In genomic region chr17:47651704-47652103, GRCh38 we compare ENCODE assay signal across 9 cellular contexts. TPM values are rescaled to one million over a fixed set of nuclear protein-coding genes. Genes with fewer than 3 reads are reported as not detected.
DNase-seq lines count a peak whose midpoint lies in the region; ATAC-seq, FAIRE-seq and TF ChIP-seq lines count a peak whose summit lies in the region.
"Had no signal": no experiment of that assay in that cellular context is flagged by ENCODE, and none has a peak within 500 bp of the region (broad histone marks: within the 10 kb centered on the region; RNA-seq: fewer than 3 reads in every experiment).

No MANE protein-coding gene starts in this region.

- H3K9me2 ChIP-seq in hepatocyte (replicated peaks; ENCODE audit: insufficient read depth) = no peaks in the 10 kb centered on the region

- H3K36me3 ChIP-seq in HepG2 (replicated peaks in 1 of 2; ENCODE audit: control insufficient read depth in 1 of 2, insufficient read depth in 2 of 2, low read length in 2 of 2) = peaks cover 28 to 44% of the 10 kb centered on the region in 2 experiments
- H3K36me3 ChIP-seq in right lobe of liver = peaks cover 2 to 43% (median 18%) of the 10 kb centered on the region in 4 donors
- peaks cover 5% of the 10 kb centered on the region for H3K36me3 ChIP-seq in hepatocyte (replicated peaks; ENCODE audit: insufficient read depth, low read depth)

- TF ChIP-seq EP300 in HepG2 (IDR thresholded peaks at IDR 0.05; ENCODE audit: low read depth in 2 of 2, low read length in 2 of 2) (no peak), HepG2 (CRISPR knock-in tag; IDR thresholded peaks at IDR 0.05; ENCODE audit: borderline replicate concordance) (no peak)

- POLR2A ChIA-PET in HepG2 (lab: Yijun Ruan, JAX) = interaction anchor here (6.7 kb wide), 1 partner anchor 12 kb away, joined by 59 read pairs; no protein-coding TSS in a partner anchor

- WGBS in HepG2 (ENCODE audit: low lambda C conversion rate) = 81% methylated on average over 2 of the region's 2 CpGs
- 30% methylated on average over 2 of the region's 2 CpGs for WGBS in right lobe of liver (ENCODE audit: insufficient coverage, low coverage, low lambda C conversion rate, missing lambda C conversion rate)
- WGBS in hepatocyte (ENCODE audit: low lambda C conversion rate, missing lambda C conversion rate) = 56% methylated on average over 2 of the region's 2 CpGs

- peak overlapping the region; percentile 76; the same call in 1 of the 2 replicates for H3K9ac ChIP-seq in HepG2 (ENCODE audit: insufficient read depth, low read depth, low read length)

- TF ChIP-seq CTCF in HepG2 (CRISPR knock-in tag; IDR thresholded peaks at IDR 0.05) = no peak
- TF ChIP-seq CTCF in right lobe of liver (IDR thresholded peaks at IDR 0.05) = no peak
- TF ChIP-seq CTCF in VCaP (conservative IDR thresholded peaks at IDR 0.05) = no peak
- no peak for TF ChIP-seq CTCF in hepatocyte (IDR thresholded peaks at IDR 0.05; ENCODE audit: poor library complexity)
- TF ChIP-seq CTCF in type B pancreatic cell (conservative IDR thresholded peaks at IDR 0.05) = no peak

- peaks cover 33% of the 10 kb centered on the region for H3K4me1 Mint-ChIP-seq in type B pancreatic cell (ENCODE audit: unreplicated experiment)

- peak overlapping the region; percentile 0 for H3K27ac ChIP-seq in HepG2 (ENCODE audit: extremely low read length, insufficient read depth, low read length)
- no peak overlapping the region for H3K27ac ChIP-seq in right lobe of liver
- H3K27ac ChIP-seq in VCaP = peak overlapping the region; percentile 94
- no peak overlapping the region for H3K27ac ChIP-seq in hepatocyte

- DNase-seq in HepG2 (ENCODE audit: low spot score) (no peak), right lobe of liver (no peak), hepatocyte (ENCODE audit: low spot score) (no peak), type B pancreatic cell (ENCODE audit: extremely low spot score, unreplicated experiment) (no peak), posterior cingulate gyrus (no peak), activated gamma-delta T cell (lab: John Stamatoyannopoulos, UW) (no peak), Right ventricle myocardium inferior (ENCODE audit: missing footprints) (no peak)
- DNase-seq: NCI-H774 had no signal

- H4K20me1 ChIP-seq in HepG2 (ENCODE audit: insufficient read depth, low read length) (peaks cover 24% of the 10 kb centered on the region), hepatocyte (ENCODE audit: insufficient read depth, poor library complexity, severe bottlenecking) (peaks cover 36% of the 10 kb centered on the region)

- TF ChIP-seq RAD21 in HepG2 (CRISPR knock-in tag; IDR thresholded peaks at IDR 0.05) = no peak

- peak overlapping the region; percentile 84 for H3K27ac Mint-ChIP-seq in type B pancreatic cell

- no peaks in the 10 kb centered on the region for H3K27me3 Mint-ChIP-seq in type B pancreatic cell

- intact Hi-C loops in HepG2 (cut with micrococcal nuclease; ENCODE audit: unreplicated experiment) = loop anchor here (2.0 to 5.0 kb wide), 2 partner anchors 13 to 36 kb away; no protein-coding TSS in a partner anchor
- intact Hi-C loops in right lobe of liver (cut with DNase I) = no loop called here
- intact Hi-C loops in posterior cingulate gyrus (cut with DNase I) = no loop called here
- intact Hi-C loops in Right ventricle myocardium inferior (cut with DNase I) = no loop called here

- peak overlapping the region in 2 of 3 experiments; percentile 62 to 77; a peak in 2 of 6 replicates for H3K4me3 ChIP-seq in HepG2 (replicated peaks in 1 of 3; ENCODE audit: insufficient read depth in 1 of 3, low read depth in 2 of 3, low read length in 3 of 3)
- H3K4me3 ChIP-seq in right lobe of liver = peak overlapping the region in 1 of 3 donors; percentile 96
- no peak overlapping the region for H3K4me3 ChIP-seq in hepatocyte

- H3K4me2 ChIP-seq in HepG2 (ENCODE audit: low read depth, low read length) (peak overlapping the region; percentile 81), hepatocyte (peak overlapping the region; percentile 84)

- ATAC-seq in HepG2 (no peak), right lobe of liver (no peak), Right ventricle myocardium inferior (no peak)

- H3K9me3 ChIP-seq in HepG2 (ENCODE audit: low read length) (no peaks in the 10 kb centered on the region), right lobe of liver (no peaks in the 10 kb centered on the region), hepatocyte (ENCODE audit: low read depth) (no peaks in the 10 kb centered on the region)

- FAIRE-seq in HepG2 (lab: Jason Lieb, UNC) = no peak

- CTCF ChIA-PET in HepG2 (lab: Yijun Ruan, JAX; ENCODE audit: low intra/inter-chr PET ratio, low total read pairs) = no interaction called here

- in situ Hi-C loops in HepG2 (cut with HindIII; ENCODE audit: extremely low pct_ligation_motif_present, low pct_unique_long_range_greater_than_20kb) = no loop called here

- peaks cover 24% of the 10 kb centered on the region for H3K36me3 Mint-ChIP-seq in type B pancreatic cell

- TF ChIP-seq POLR2A in HepG2 (IDR thresholded peaks at IDR 0.05; ENCODE audit: insufficient read depth in 1 of 2, low read depth in 2 of 2, low read length in 2 of 2) (no peak), right lobe of liver (IDR thresholded peaks at IDR 0.05) (no peak)

- no peaks in the 10 kb centered on the region for H3K9me3 Mint-ChIP-seq in type B pancreatic cell

- H3K4me1 ChIP-seq in HepG2 (ENCODE audit: insufficient read depth, low read length) = peaks cover 65% of the 10 kb centered on the region
- peaks cover 0 to 47% (median 22%) of the 10 kb centered on the region in 4 donors for H3K4me1 ChIP-seq in right lobe of liver
- H3K4me1 ChIP-seq in hepatocyte (ENCODE audit: insufficient read depth) = peaks cover 19% of the 10 kb centered on the region

- BruUV-seq in HepG2 (replicated peaks; lab: Mats Ljungman, UMichigan) = TSS peak; percentile 59

- no peaks in the 10 kb centered on the region; a peak in 1 of 5 replicates for H3K27me3 ChIP-seq in HepG2 (ENCODE audit: control insufficient read depth in 1 of 2, insufficient read depth in 2 of 2, low read length in 2 of 2)
- H3K27me3 ChIP-seq in right lobe of liver = no peaks in the 10 kb centered on the region
- H3K27me3 ChIP-seq in hepatocyte = no peaks in the 10 kb centered on the region

- peak overlapping the region; percentile 90 for H3K4me3 Mint-ChIP-seq in type B pancreatic cell

- peaks cover 63% of the 10 kb centered on the region for H3K79me2 ChIP-seq in HepG2 (ENCODE audit: insufficient read depth, low read length)
- H3K79me2 ChIP-seq in hepatocyte = peaks cover 64% of the 10 kb centered on the region

- H2AFZ ChIP-seq in HepG2 (ENCODE audit: low read length) = no peak overlapping the region
- H2AFZ ChIP-seq in hepatocyte = no peak overlapping the region

RNA-seq across cellular contexts. Expression of gene KPNB1, which starts 2.0 kb away (rescaled TPM):
- total RNA-seq in HepG2 (2016; rRNA removed; fragmentation: Illumina TruSeq; extraction: Trizol) (424 and 443 TPM in 2 replicates), right lobe of liver (100 to 1,000 TPM in 2 of 6 experiments, 10 to 100 TPM in 4; 80.8 to 104 (median 94.5) TPM), hepatocyte (174 and 194 TPM in 2 replicates), type B pancreatic cell (ENCODE audit: low replicate concordance) (300 and 372 TPM in 2 replicates), Right ventricle myocardium inferior (166 TPM)
- 39.2 and 44.6 TPM in 2 replicates for total RNA-seq in HepG2 (2016; cell fraction: cytosol; rRNA removed; fragmentation: Illumina TruSeq; extraction: Trizol; ENCODE audit: low read depth)
- total RNA-seq in HepG2 (2016; cell fraction: insoluble cytoplasmic fraction; rRNA removed; fragmentation: Illumina TruSeq; extraction: Trizol) = 408 and 433 TPM in 2 replicates
- total RNA-seq in HepG2 (2016; cell fraction: membrane; rRNA removed; fragmentation: Illumina TruSeq; extraction: Trizol) = 113 and 126 TPM in 2 replicates
- 217 and 252 TPM in 2 replicates for total RNA-seq in HepG2 (2016; cell fraction: nucleus; rRNA removed; fragmentation: Illumina TruSeq; extraction: Trizol)
- polyA plus RNA-seq in HepG2 (2011; rRNA removed) (164 and 169 TPM in 2 replicates), hepatocyte (56.8 and 59.5 TPM in 2 replicates)
- polyA plus RNA-seq in HepG2 (2011; cell fraction: cytosol; rRNA removed) = 81.9 and 93.5 TPM in 2 replicates
- 158 and 166 TPM in 2 replicates for polyA plus RNA-seq in HepG2 (2011; cell fraction: nucleus; rRNA removed)
- polyA plus RNA-seq in HepG2 (2012) = 249 and 287 TPM in 2 replicates
- polyA plus RNA-seq in HepG2 (2016; cell fraction: cytosol; fragmentation: Illumina TruSeq; extraction: Trizol; ENCODE audit: low read depth) = 7.4 and 10.3 TPM in 2 replicates
- polyA plus RNA-seq in HepG2 (2016; cell fraction: insoluble cytoplasmic fraction; fragmentation: Illumina TruSeq; extraction: Trizol; ENCODE audit: low read depth) = 390 TPM in 2 replicates
- 36.4 and 43.8 TPM in 2 replicates for polyA plus RNA-seq in HepG2 (2016; cell fraction: membrane; fragmentation: Illumina TruSeq; extraction: Trizol; ENCODE audit: low read depth)
- polyA plus RNA-seq in HepG2 (2016; cell fraction: nucleus; fragmentation: Illumina TruSeq; extraction: Trizol; ENCODE audit: insufficient read depth, low read depth) = 416 and 457 TPM in 2 replicates
- 266 and 436 TPM in 2 replicates for polyA minus RNA-seq in HepG2 (2011; rRNA and poly(A)+ RNA removed; ENCODE audit: low replicate concordance)
- polyA minus RNA-seq in HepG2 (2011; cell fraction: cytosol; rRNA and poly(A)+ RNA removed) = 150 and 163 TPM in 2 replicates
- 84.6 and 120 TPM in 2 replicates for polyA minus RNA-seq in HepG2 (2011; cell fraction: nucleus; rRNA and poly(A)+ RNA removed)

RNA-seq across cellular contexts. Expression of gene TBKBP1, which starts 42.3 kb away (rescaled TPM):
- 2.6 and 3.0 TPM in 2 replicates for total RNA-seq in HepG2 (2016; rRNA removed; fragmentation: Illumina TruSeq; extraction: Trizol)
- 0.88 and 1.4 TPM in 2 replicates for total RNA-seq in HepG2 (2016; cell fraction: cytosol; rRNA removed; fragmentation: Illumina TruSeq; extraction: Trizol; ENCODE audit: low read depth)
- total RNA-seq in HepG2 (2016; cell fraction: insoluble cytoplasmic fraction; rRNA removed; fragmentation: Illumina TruSeq; extraction: Trizol) = 2.8 and 3.8 TPM in 2 replicates
- total RNA-seq in HepG2 (2016; cell fraction: membrane; rRNA removed; fragmentation: Illumina TruSeq; extraction: Trizol) = 2.5 and 2.9 TPM in 2 replicates
- total RNA-seq in HepG2 (2016; cell fraction: nucleus; rRNA removed; fragmentation: Illumina TruSeq; extraction: Trizol) = 2.6 and 4.3 TPM in 2 replicates
- 7.0 and 10.9 TPM in 2 replicates for polyA plus RNA-seq in HepG2 (2011; rRNA removed)
- polyA plus RNA-seq in HepG2 (2011; cell fraction: cytosol; rRNA removed) = 4.9 and 5.8 TPM in 2 replicates
- polyA plus RNA-seq in HepG2 (2011; cell fraction: nucleus; rRNA removed) = 50.3 and 56.8 TPM in 2 replicates
- 11.8 and 15.7 TPM in 2 replicates for polyA plus RNA-seq in HepG2 (2012)
- polyA plus RNA-seq in HepG2 (2016; cell fraction: cytosol; fragmentation: Illumina TruSeq; extraction: Trizol; ENCODE audit: low read depth) = 0.86 and 1.4 TPM in 2 replicates
- 2.8 and 3.9 TPM in 2 replicates for polyA plus RNA-seq in HepG2 (2016; cell fraction: insoluble cytoplasmic fraction; fragmentation: Illumina TruSeq; extraction: Trizol; ENCODE audit: low read depth)
- polyA plus RNA-seq in HepG2 (2016; cell fraction: membrane; fragmentation: Illumina TruSeq; extraction: Trizol; ENCODE audit: low read depth) = 1.6 and 2.8 TPM in 2 replicates
- polyA plus RNA-seq in HepG2 (2016; cell fraction: nucleus; fragmentation: Illumina TruSeq; extraction: Trizol; ENCODE audit: insufficient read depth, low read depth) = 17.9 and 18.3 TPM in 2 replicates
- 0.16 and 7.4 TPM in 2 replicates for polyA minus RNA-seq in HepG2 (2011; rRNA and poly(A)+ RNA removed; ENCODE audit: low replicate concordance)
- 1.8 and 5.3 TPM in 2 replicates for polyA minus RNA-seq in HepG2 (2011; cell fraction: cytosol; rRNA and poly(A)+ RNA removed)
- polyA minus RNA-seq in HepG2 (2011; cell fraction: nucleus; rRNA and poly(A)+ RNA removed) = 4.2 and 6.6 TPM in 2 replicates
- 1 to 10 TPM; 1.2 to 3.2 (median 2.2) TPM for total RNA-seq in right lobe of liver
- 15.5 and 17.8 TPM in 2 replicates for total RNA-seq in hepatocyte
- polyA plus RNA-seq in hepatocyte = 5.6 and 7.5 TPM in 2 replicates
- 10.5 and 19.7 TPM in 2 replicates for total RNA-seq in type B pancreatic cell (ENCODE audit: low replicate concordance)
- total RNA-seq in Right ventricle myocardium inferior = 14.2 TPM

Comparison
In these comparisons a context has a peak if more than half of its experiments do, and no peak if none do; other contexts are left out.
1. H3K27ac ChIP-seq: peak in HepG2 (single experiment) and VCaP (single experiment); none in right lobe of liver (0 of 3) and hepatocyte (single experiment).